19 cellular contexts compared by ENCODE assay signal in the genomic region with DNA sequence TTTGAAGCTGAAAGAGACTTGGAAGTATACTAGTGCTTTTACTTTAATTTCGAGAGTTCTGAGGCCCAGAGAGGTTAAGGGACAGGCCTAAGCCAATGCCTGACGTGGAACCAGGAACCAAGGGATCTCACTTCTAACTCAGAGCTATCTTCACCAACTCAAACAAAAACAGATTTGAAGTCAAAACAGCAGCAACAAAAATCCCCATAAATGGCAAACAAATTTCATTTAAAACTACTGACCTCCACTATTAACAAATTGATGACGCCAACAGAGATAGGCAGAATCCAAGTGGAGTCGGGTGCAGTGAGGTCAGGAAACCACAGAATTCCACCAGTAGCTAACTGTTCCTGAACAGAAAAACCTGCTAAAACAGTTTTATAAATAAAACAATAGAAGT. TPM values are rescaled to one million over a fixed set of nuclear protein-coding genes. Genes with fewer than 3 reads are reported as not detected.
DNase-seq lines count a peak whose midpoint lies in the region; ATAC-seq and TF ChIP-seq lines count a peak whose summit lies in the region.
"Had no signal": no experiment of that assay in that cellular context is flagged by ENCODE, and none has a peak within 500 bp of the region (broad histone marks: within the 10 kb centered on the region; RNA-seq: fewer than 3 reads in every experiment).

No MANE protein-coding gene starts in this region.

- H3K27me3 Mint-ChIP-seq in activated CD4-positive, alpha-beta T cell treated with anti-CD3 and anti-CD28 coated beads for 36 hours: no peaks in the 10 kb centered on the region
- no peaks in the 10 kb centered on the region for H3K27me3 Mint-ChIP-seq in CD4-positive, CD25-positive, alpha-beta regulatory T cell
- no peaks in the 10 kb centered on the region for H3K27me3 Mint-ChIP-seq in activated T-helper 2 cell treated with anti-CD3 and anti-CD28 coated beads, Interferon-gamma antibody, Interleukin-2, Interleukin-4, amounts not matched to agents 10 μg/mL and 5 μg/mL and 100 μg/mL, durations not matched to agents 14 hours and 24 hours and 36 hours (ENCODE audit: low read depth)
- no peaks in the 10 kb centered on the region for H3K27me3 Mint-ChIP-seq in mesothelial cell of epicardium (ENCODE audit: low read depth)

- H3K36me3 Mint-ChIP-seq in activated CD4-positive, alpha-beta T cell treated with anti-CD3 and anti-CD28 coated beads for 36 hours (ENCODE audit: low read depth): peaks cover 36% of the 10 kb centered on the region
- H3K36me3 Mint-ChIP-seq in CD4-positive, CD25-positive, alpha-beta regulatory T cell: peaks cover 31% of the 10 kb centered on the region
- peaks cover 48% of the 10 kb centered on the region for H3K36me3 Mint-ChIP-seq in activated T-helper 2 cell treated with anti-CD3 and anti-CD28 coated beads, Interferon-gamma antibody, Interleukin-2, Interleukin-4, amounts not matched to agents 10 μg/mL and 5 μg/mL and 100 μg/mL, durations not matched to agents 14 hours and 24 hours and 36 hours (ENCODE audit: low read depth)
- peaks cover 30% of the 10 kb centered on the region for H3K36me3 Mint-ChIP-seq in mesothelial cell of epicardium

- TF ChIP-seq CTCF in mesothelial cell of epicardium (IDR thresholded peaks at IDR 0.05; ENCODE audit: unreplicated experiment): no peak

- CTCF ChIA-PET in activated CD4-positive, alpha-beta T cell treated with anti-CD3 and anti-CD28 coated beads for 36 hours (lab: Charles Lee): interaction anchor here (1.3 to 1.4 kb wide), 2 partner anchors 47 to 83 kb away, joined by 3 read pairs; no protein-coding TSS in a partner anchor

- DNase-seq in activated CD4-positive, alpha-beta T cell treated with anti-CD3 and anti-CD28 coated beads for 36 hours: no peak
- no peak for DNase-seq in activated CD4-positive, alpha-beta T cell treated with anti-CD3 and anti-CD28 coated beads for 48 hours
- DNase-seq in CD4-positive, CD25-positive, alpha-beta regulatory T cell: no peak
- DNase-seq in activated T-helper 2 cell treated with anti-CD3 and anti-CD28 coated beads, Interferon-gamma antibody, Interleukin-2, Interleukin-4, amounts not matched to agents 10 μg/mL and 5 μg/mL and 100 μg/mL, durations not matched to agents 14 hours and 24 hours and 36 hours (ENCODE audit: low spot score): no peak
- no peak for DNase-seq in mesothelial cell of epicardium (ENCODE audit: low spot score in 2 of 2, unreplicated experiment in 2 of 2)
- no peak for DNase-seq in stimulated activated CD4-positive, alpha-beta T cell treated with anti-CD3 and anti-CD28 coated beads, Interleukin-2, amount 100 ng/mL, for 48 hours
- DNase-seq in HuH-7.5 (ENCODE audit: low spot score): no peak
- no peak for DNase-seq in NCI-H2029 (lab: John Stamatoyannopoulos, UW)
- DNase-seq: Calu3, KBM-7, MV-4-11, NCI-H1694 treated with DMSO at 0.1 percent for 48 hours, NCI-H2107, NCI-H2227 treated with DMSO at 0.1 percent for 48 hours, NCI-H510A treated with DMSO at 0.1 percent for 48 hours, NCI-H774, Right ventricle myocardium superior had no signal

- ATAC-seq in activated CD4-positive, alpha-beta T cell treated with anti-CD3 and anti-CD28 coated beads for 36 hours: no peak
- no peak for ATAC-seq in CD4-positive, CD25-positive, alpha-beta regulatory T cell (ENCODE audit: low read depth in 2 of 2)

- H3K4me1 Mint-ChIP-seq in activated CD4-positive, alpha-beta T cell treated with anti-CD3 and anti-CD28 coated beads for 36 hours: peaks cover 30% of the 10 kb centered on the region
- peaks cover 34 to 55% (median 43%) of the 10 kb centered on the region in 4 donors for H3K4me1 Mint-ChIP-seq in CD4-positive, CD25-positive, alpha-beta regulatory T cell
- H3K4me1 Mint-ChIP-seq in activated T-helper 2 cell treated with anti-CD3 and anti-CD28 coated beads, Interferon-gamma antibody, Interleukin-2, Interleukin-4, amounts not matched to agents 10 μg/mL and 5 μg/mL and 100 μg/mL, durations not matched to agents 14 hours and 24 hours and 36 hours (ENCODE audit: low read depth): peaks cover 32% of the 10 kb centered on the region
- H3K4me1 Mint-ChIP-seq in mesothelial cell of epicardium: peaks cover 11% of the 10 kb centered on the region

- intact Hi-C loops in activated CD4-positive, alpha-beta T cell treated with anti-CD3 and anti-CD28 coated beads for 36 hours (cut with DNase I, micrococcal nuclease): no loop called here
- intact Hi-C loops in activated T-helper 2 cell treated with anti-CD3 and anti-CD28 coated beads, Interferon-gamma antibody, Interleukin-2, Interleukin-4, amounts not matched to agents 10 μg/mL and 5 μg/mL and 100 μg/mL, durations not matched to agents 14 hours and 24 hours and 36 hours (cut with micrococcal nuclease): loop anchor here (10.0 kb wide), 1 partner anchor 1090 kb away; a partner anchor contains a TSS

- POLR2A ChIA-PET in activated CD4-positive, alpha-beta T cell treated with anti-CD3 and anti-CD28 coated beads for 36 hours (lab: Charles Lee): no interaction called here

- H3K9me3 Mint-ChIP-seq in activated CD4-positive, alpha-beta T cell treated with anti-CD3 and anti-CD28 coated beads for 36 hours (ENCODE audit: low read depth): no peaks in the 10 kb centered on the region
- no peaks in the 10 kb centered on the region for H3K9me3 Mint-ChIP-seq in CD4-positive, CD25-positive, alpha-beta regulatory T cell
- H3K9me3 Mint-ChIP-seq in activated T-helper 2 cell treated with anti-CD3 and anti-CD28 coated beads, Interferon-gamma antibody, Interleukin-2, Interleukin-4, amounts not matched to agents 10 μg/mL and 5 μg/mL and 100 μg/mL, durations not matched to agents 14 hours and 24 hours and 36 hours: no peaks in the 10 kb centered on the region
- no peaks in the 10 kb centered on the region for H3K9me3 Mint-ChIP-seq in mesothelial cell of epicardium
- H3K9me3 Mint-ChIP-seq: CD14-positive monocyte had no signal

- H3K27ac Mint-ChIP-seq in activated CD4-positive, alpha-beta T cell treated with anti-CD3 and anti-CD28 coated beads for 36 hours: peak overlapping the region; percentile 51
- H3K27ac Mint-ChIP-seq in CD4-positive, CD25-positive, alpha-beta regulatory T cell: peak overlapping the region; percentile 20 to 74 (median 55)
- H3K27ac Mint-ChIP-seq in activated T-helper 2 cell treated with anti-CD3 and anti-CD28 coated beads, Interferon-gamma antibody, Interleukin-2, Interleukin-4, amounts not matched to agents 10 μg/mL and 5 μg/mL and 100 μg/mL, durations not matched to agents 14 hours and 24 hours and 36 hours: peak overlapping the region; percentile 27
- peak overlapping the region; percentile 8 for H3K27ac Mint-ChIP-seq in mesothelial cell of epicardium

- no peak overlapping the region for H3K27ac ChIP-seq in CD4-positive, CD25-positive, alpha-beta regulatory T cell (ENCODE audit: insufficient read depth, low read length, poor library complexity, severe bottlenecking)
- H3K27ac ChIP-seq: 22Rv1 had no signal

- peaks cover 38% of the 10 kb centered on the region for H3K36me3 ChIP-seq in CD4-positive, CD25-positive, alpha-beta regulatory T cell (ENCODE audit: control insufficient read depth, insufficient read depth, low read length)

- no peaks in the 10 kb centered on the region for H3K27me3 ChIP-seq in CD4-positive, CD25-positive, alpha-beta regulatory T cell (ENCODE audit: control insufficient read depth, insufficient read depth, low read length)

- H3K4me3 Mint-ChIP-seq in activated CD4-positive, alpha-beta T cell treated with anti-CD3 and anti-CD28 coated beads for 36 hours: no peak overlapping the region
- H3K4me3 Mint-ChIP-seq in CD4-positive, CD25-positive, alpha-beta regulatory T cell: peak overlapping the region in 2 of 4 donors; percentile 19 to 61
- H3K4me3 Mint-ChIP-seq in activated T-helper 2 cell treated with anti-CD3 and anti-CD28 coated beads, Interferon-gamma antibody, Interleukin-2, Interleukin-4, amounts not matched to agents 10 μg/mL and 5 μg/mL and 100 μg/mL, durations not matched to agents 14 hours and 24 hours and 36 hours (ENCODE audit: low read depth): no peak overlapping the region
- H3K4me3 Mint-ChIP-seq in mesothelial cell of epicardium: no peak overlapping the region
- H3K4me3 Mint-ChIP-seq: CD14-positive monocyte had no signal

- no peak overlapping the region for H3K4me3 ChIP-seq in CD4-positive, CD25-positive, alpha-beta regulatory T cell (ENCODE audit: low read depth, low read length)

- no peaks in the 10 kb centered on the region for H3K9me3 ChIP-seq in CD4-positive, CD25-positive, alpha-beta regulatory T cell (ENCODE audit: control insufficient read depth in 2 of 2, low read length in 2 of 2)

- peaks cover 25% of the 10 kb centered on the region for H3K4me1 ChIP-seq in CD4-positive, CD25-positive, alpha-beta regulatory T cell (ENCODE audit: control insufficient read depth, insufficient read depth, low read length, poor library complexity, severe bottlenecking)

RNA-seq across cellular contexts. Expression of a gene that starts 5.0 kb away (rescaled TPM):
- 10 to 100 TPM; 17.9 to 21.3 TPM for total RNA-seq in activated CD4-positive, alpha-beta T cell treated with anti-CD3 and anti-CD28 coated beads for 36 hours
- 9.2 TPM for total RNA-seq in CD4-positive, CD25-positive, alpha-beta regulatory T cell
- polyA plus RNA-seq in CD4-positive, CD25-positive, alpha-beta regulatory T cell: 1 to 10 TPM; 4.5 to 7.3 (median 6.7) TPM
- total RNA-seq in activated T-helper 2 cell treated with anti-CD3 and anti-CD28 coated beads, Interferon-gamma antibody, Interleukin-2, Interleukin-4, amounts not matched to agents 10 μg/mL and 5 μg/mL and 100 μg/mL, durations not matched to agents 14 hours and 24 hours and 36 hours: 20.9 and 21.3 TPM in 2 replicates
- total RNA-seq in mesothelial cell of epicardium: 17.7 to 18.3 TPM (median 17.8 TPM) in 3 replicates
